8 cellular contexts compared by ENCODE assay signal in the genomic region with DNA sequence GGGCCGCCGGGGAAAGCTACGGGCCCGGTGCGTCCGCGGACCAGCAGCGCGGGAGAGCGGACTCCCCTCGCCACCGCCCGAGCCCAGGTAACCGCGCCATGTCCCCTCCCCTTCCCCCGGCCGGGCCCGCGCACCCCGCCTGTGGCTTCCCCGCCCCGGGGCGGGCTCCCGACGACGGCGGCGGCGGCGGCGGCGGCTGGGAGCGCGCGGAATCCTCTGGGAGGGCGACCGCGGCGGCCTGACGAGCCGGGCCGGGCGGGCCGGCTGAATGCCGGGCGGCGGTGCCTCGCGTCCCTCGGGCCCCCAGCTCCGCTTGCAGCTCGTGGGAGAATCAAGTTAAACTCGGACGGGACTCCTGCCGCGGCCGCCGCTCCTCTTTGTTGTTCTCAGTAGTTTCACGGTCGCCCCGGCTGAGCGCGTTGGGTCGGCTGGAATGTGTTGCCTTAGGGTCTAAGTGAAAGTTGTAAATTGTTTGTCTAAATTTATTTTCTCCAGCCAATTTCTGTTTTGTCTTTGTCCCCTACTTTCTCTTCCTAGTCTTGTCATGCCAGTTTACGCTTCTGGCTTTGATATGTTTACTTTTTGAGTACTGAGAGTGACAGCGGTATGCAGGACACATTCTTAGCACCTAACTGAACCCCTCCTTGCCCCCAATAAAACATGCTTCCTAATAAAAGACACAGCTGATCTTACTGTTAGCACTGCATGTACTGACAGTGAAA. TPM values are rescaled to one million over a fixed set of nuclear protein-coding genes. Genes with fewer than 3 reads are reported as not detected.
A peak's percentile ranks its signal among the peaks of the same experiment; 100 is the strongest.
DNase-seq lines count a peak whose midpoint lies in the region; ATAC-seq lines count a peak whose summit lies in the region.

No MANE protein-coding gene starts in this region.

- H3K4me1 Mint-ChIP-seq in activated CD4-positive, alpha-beta memory T cell treated with anti-CD3 and anti-CD28 coated beads, Interleukin-2, amount 10 ng/mL, durations not matched to agents 7 days and 5 days: peaks cover 71% of the 10 kb centered on the region

- H3K9me3 ChIP-seq in effector memory CD4-positive, alpha-beta T cell (ENCODE audit: control insufficient read depth, low read length): no peaks in the 10 kb centered on the region

- no peaks in the 10 kb centered on the region for H3K27me3 Mint-ChIP-seq in activated CD4-positive, alpha-beta memory T cell treated with anti-CD3 and anti-CD28 coated beads, Interleukin-2, amount 10 ng/mL, durations not matched to agents 7 days and 5 days

- peak overlapping the region; percentile 70 for H3K4me2 ChIP-seq in mesendoderm (ENCODE audit: low read length)

- H2BK5ac ChIP-seq in mesendoderm (ENCODE audit: low read length): peak overlapping the region; percentile 93

- peaks cover 24% of the 10 kb centered on the region for H3K4me1 ChIP-seq in effector memory CD4-positive, alpha-beta T cell (ENCODE audit: control insufficient read depth, insufficient read depth, low read length, poor library complexity, severe bottlenecking)
- peaks cover 5% of the 10 kb centered on the region for H3K4me1 ChIP-seq in mesendoderm (ENCODE audit: control insufficient read depth, low read depth, low read length)

- H3K36me3 ChIP-seq in effector memory CD4-positive, alpha-beta T cell (ENCODE audit: control insufficient read depth, insufficient read depth, low read length): no peaks in the 10 kb centered on the region
- no peaks in the 10 kb centered on the region for H3K36me3 ChIP-seq in mesendoderm (ENCODE audit: control insufficient read depth, insufficient read depth, low read length)

- DNase-seq in SKM-1 (lab: John Stamatoyannopoulos, UW; ENCODE audit: unreplicated experiment) (peak; percentile 7), SKM-1 treated with dmso at 0.1 percent for 144 hours (lab: John Stamatoyannopoulos, UW; ENCODE audit: unreplicated experiment) (no peak), NCI-H2196 (lab: John Stamatoyannopoulos, UW; ENCODE audit: unreplicated experiment) (peak; percentile 68), mesendoderm (peak; percentile 70)
- DNase-seq in activated CD4-positive, alpha-beta memory T cell treated with anti-CD3 and anti-CD28 coated beads, Interleukin-2, amount 10 ng/mL, durations not matched to agents 7 days and 5 days: peak; percentile 69
- peak; percentile 57 to 65 (median 63) for DNase-seq in effector memory CD4-positive, alpha-beta T cell
- peak; percentile 25 for DNase-seq in stimulated activated CD8-positive, alpha-beta memory T cell treated with anti-CD3 and anti-CD28 coated beads, Interleukin-12 subunit alpha, Interleukin-12 subunit beta, amount 100 ng/mL, for 24 hours (ENCODE audit: extremely low read depth)

- H2AK5ac ChIP-seq in mesendoderm (ENCODE audit: low read length): no peak overlapping the region

- H3K23ac ChIP-seq in mesendoderm (ENCODE audit: low read length): peak overlapping the region; percentile 100

- POLR2A ChIA-PET in activated CD4-positive, alpha-beta memory T cell treated with anti-CD3 and anti-CD28 coated beads, Interleukin-2, amount 10 ng/mL, durations not matched to agents 7 days and 5 days (lab: Charles Lee): interaction anchor here (1.0 to 6.4 kb wide), 25 partner anchors 8 to 210 kb away, joined by 3 to 120 read pairs (median 6); partner anchors contain the start of genes ELAC1, ME2, MEX3C and MRO

- H4K8ac ChIP-seq in mesendoderm (ENCODE audit: low read depth, low read length): no peak overlapping the region

- H4K5ac ChIP-seq in mesendoderm (ENCODE audit: low read length): no peak overlapping the region

- WGBS in mesendoderm (ENCODE audit: extremely low coverage, insufficient coverage, low lambda C conversion rate): no CpG with 5 or more reads among the region's 66 CpGs

- no peaks in the 10 kb centered on the region for H3K9me3 Mint-ChIP-seq in activated CD4-positive, alpha-beta memory T cell treated with anti-CD3 and anti-CD28 coated beads, Interleukin-2, amount 10 ng/mL, durations not matched to agents 7 days and 5 days

- H3K27ac Mint-ChIP-seq in activated CD4-positive, alpha-beta memory T cell treated with anti-CD3 and anti-CD28 coated beads, Interleukin-2, amount 10 ng/mL, durations not matched to agents 7 days and 5 days: peak overlapping the region; percentile 83

- H3K4me3 Mint-ChIP-seq in activated CD4-positive, alpha-beta memory T cell treated with anti-CD3 and anti-CD28 coated beads, Interleukin-2, amount 10 ng/mL, durations not matched to agents 7 days and 5 days: peak overlapping the region; percentile 98

- H2BK15ac ChIP-seq in mesendoderm (replicated peaks; ENCODE audit: low read depth): no peak overlapping the region

- H3K27me3 ChIP-seq in effector memory CD4-positive, alpha-beta T cell (replicated peaks; ENCODE audit: control insufficient read depth, insufficient read depth, low read length, poor library complexity, severe bottlenecking): no peaks in the 10 kb centered on the region
- H3K27me3 ChIP-seq in mesendoderm (ENCODE audit: insufficient read depth, low read length, poor library complexity): no peaks in the 10 kb centered on the region

- H3K56ac ChIP-seq in mesendoderm (ENCODE audit: low read length): peak overlapping the region; percentile 98

- peaks cover 50% of the 10 kb centered on the region for H3K36me3 Mint-ChIP-seq in activated CD4-positive, alpha-beta memory T cell treated with anti-CD3 and anti-CD28 coated beads, Interleukin-2, amount 10 ng/mL, durations not matched to agents 7 days and 5 days (ENCODE audit: low read depth)

- peaks cover 40% of the 10 kb centered on the region for H3K79me2 ChIP-seq in mesendoderm (ENCODE audit: control insufficient read depth, insufficient read depth, low read length)

- H3K4me3 ChIP-seq in effector memory CD4-positive, alpha-beta T cell (ENCODE audit: insufficient read depth, low read depth, low read length, poor library complexity, severe bottlenecking): peak overlapping the region; percentile 64
- H3K4me3 ChIP-seq in mesendoderm (ENCODE audit: low read length): peak overlapping the region; percentile 80

- H3K4ac ChIP-seq in mesendoderm (ENCODE audit: low read depth, low read length): peak overlapping the region; percentile 86

- peak overlapping the region; percentile 77 for H3K27ac ChIP-seq in effector memory CD4-positive, alpha-beta T cell (ENCODE audit: insufficient read depth, low read length, poor library complexity, severe bottlenecking)
- peak overlapping the region; percentile 97 for H3K27ac ChIP-seq in mesendoderm (ENCODE audit: low read depth, low read length)

- no peaks in the 10 kb centered on the region for H3K79me1 ChIP-seq in mesendoderm (ENCODE audit: low read length)

- H2BK120ac ChIP-seq in mesendoderm (ENCODE audit: low read depth, low read length): peak overlapping the region; percentile 4

- peak; percentile 53 for ATAC-seq in HG02943 (IDR thresholded peaks at IDR 0.05; ENCODE audit: low read depth, unreplicated experiment)

- CTCF ChIA-PET in activated CD4-positive, alpha-beta memory T cell treated with anti-CD3 and anti-CD28 coated beads, Interleukin-2, amount 10 ng/mL, durations not matched to agents 7 days and 5 days (lab: Charles Lee): interaction anchor here (0.7 to 3.2 kb wide), 9 partner anchors 10 to 210 kb away, joined by 3 to 12 read pairs (median 4); partner anchors contain the start of gene ME2

- H3K9ac ChIP-seq in mesendoderm (ENCODE audit: low read length): peak overlapping the region; percentile 99

- peak overlapping the region; percentile 88 for H3K18ac ChIP-seq in mesendoderm (ENCODE audit: low read length)

RNA-seq across cellular contexts. Expression of gene SMAD4, which starts 0.7 kb away (rescaled TPM):
- 10 to 100 TPM; 80.3 to 83.8 TPM for total RNA-seq in activated CD4-positive, alpha-beta memory T cell treated with anti-CD3 and anti-CD28 coated beads, Interleukin-2, amount 10 ng/mL, durations not matched to agents 7 days and 5 days
- polyA plus RNA-seq in mesendoderm (2013, experiment 1 of 2): 46.6 TPM
- polyA plus RNA-seq in mesendoderm (2013, experiment 2 of 2): 45.3 TPM
